8 cellular contexts compared by ENCODE assay signal in the genomic region with DNA sequence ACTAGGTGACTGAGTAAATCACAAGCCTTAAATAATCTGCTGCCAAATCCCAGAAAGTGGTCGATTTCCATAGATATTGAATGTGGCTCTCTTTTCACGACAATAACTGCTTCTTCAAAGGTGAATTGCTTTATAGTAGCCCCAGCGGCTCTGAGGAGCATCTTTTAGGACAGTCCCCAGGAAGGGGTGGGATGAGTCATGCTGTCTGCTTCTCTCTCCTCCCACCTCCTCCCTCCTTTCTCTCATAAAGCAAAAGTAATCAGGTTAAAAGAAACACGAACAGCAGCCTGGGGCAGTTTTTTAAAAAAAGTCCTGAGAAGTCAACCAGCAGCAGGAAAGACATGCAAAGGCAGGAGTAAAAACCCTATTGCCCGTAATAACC. TPM values are rescaled to one million over a fixed set of nuclear protein-coding genes. Genes with fewer than 3 reads are reported as not detected.
DNase-seq lines count a peak whose midpoint lies in the region; ATAC-seq and TF ChIP-seq lines count a peak whose summit lies in the region.

No MANE protein-coding gene starts in this region.

- no peak overlapping the region for H3K4me3 ChIP-seq in BJ (ENCODE audit: low read depth, low read length)

- peak; percentile 38 for ATAC-seq in HG03095 (IDR thresholded peaks at IDR 0.05; ENCODE audit: unreplicated experiment)
- ATAC-seq in GM18870 (IDR thresholded peaks at IDR 0.05; ENCODE audit: unreplicated experiment): no peak
- no peak for ATAC-seq in HG03469 (IDR thresholded peaks at IDR 0.05; ENCODE audit: unreplicated experiment)

- H3K36me3 ChIP-seq in BJ (ENCODE audit: control insufficient read depth, insufficient read depth, low read length): no peaks in the 10 kb centered on the region; the same call in 1 of the 2 replicates

- DNase-seq in BJ (ENCODE audit: low read depth) (peak; percentile 52), dedifferentiated amniotic fluid mesenchymal stem cell (ENCODE audit: extremely low spot score) (peak; percentile 32), posterior vena cava (ENCODE audit: low spot score) (peak; percentile 48), NCI-H524 (lab: John Stamatoyannopoulos, UW) (no peak)
- peak; percentile 41 for DNase-seq in activated CD4-positive, alpha-beta T cell treated with anti-CD3 and anti-CD28 coated beads for 1 hour

- intact Hi-C loops in posterior vena cava (cut with DNase I): no loop called here

- CTCF ChIA-PET in BJ (lab: Yijun Ruan, JAX): no interaction called here

- POLR2A ChIA-PET in BJ (lab: Charles Lee): no interaction called here

- no peaks in the 10 kb centered on the region for H3K27me3 ChIP-seq in BJ (ENCODE audit: control insufficient read depth, insufficient read depth, low read length)

- no peak for TF ChIP-seq CTCF in BJ (IDR thresholded peaks at IDR 0.05; ENCODE audit: insufficient read depth, low read depth, low read length)

RNA-seq across cellular contexts. Expression of a gene that starts 1.8 kb away (rescaled TPM):
- polyA plus RNA-seq in BJ (2011; rRNA removed): 4.9 and 6.6 TPM in 2 replicates
- polyA minus RNA-seq in BJ (2011; rRNA and poly(A)+ RNA removed): 5.0 and 5.6 TPM in 2 replicates
- total RNA-seq in posterior vena cava: 10 to 100 TPM; 14.7 to 15.8 TPM

RNA-seq across cellular contexts. Expression of a gene that starts 18.1 kb away (rescaled TPM):
- 77.0 and 111 TPM in 2 replicates for polyA plus RNA-seq in BJ (2011; rRNA removed)
- 62.9 and 67.3 TPM in 2 replicates for polyA minus RNA-seq in BJ (2011; rRNA and poly(A)+ RNA removed)
- total RNA-seq in posterior vena cava: 10 to 100 TPM; 34.0 to 38.5 TPM

Comparison
In these comparisons a context has a peak if more than half of its experiments do, and no peak if none do; other contexts are left out.
1. DNase-seq: peak in BJ (single experiment), activated CD4-positive, alpha-beta T cell treated with anti-CD3 and anti-CD28 coated beads for 1 hour (single experiment), dedifferentiated amniotic fluid mesenchymal stem cell (single experiment) and posterior vena cava (single experiment); none in NCI-H524 (0 of 2).